ENCODE assay signal across 19 cellular contexts in the genomic region with DNA sequence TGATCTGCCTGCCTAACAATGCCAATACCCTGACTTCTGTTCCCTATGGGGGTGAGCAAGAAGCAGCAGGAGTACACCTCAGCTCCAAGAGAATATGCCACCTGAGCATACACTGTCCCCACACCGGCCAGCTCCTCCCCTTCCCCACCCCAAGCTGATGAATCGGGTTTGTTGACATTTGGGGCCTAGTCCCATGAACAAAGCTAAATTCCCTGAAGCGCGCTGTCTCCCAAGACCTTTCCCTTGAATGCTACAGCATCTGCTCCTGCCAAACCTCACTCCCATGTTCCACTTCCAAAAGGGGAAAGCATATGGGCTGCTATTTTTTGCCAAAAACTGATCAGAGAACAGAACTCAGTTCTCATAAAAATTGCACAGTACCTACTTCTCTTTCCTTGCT.
A peak's percentile ranks its signal among the peaks of the same experiment; 100 is the strongest.
DNase-seq lines count a peak whose midpoint lies in the region; ATAC-seq and TF ChIP-seq lines count a peak whose summit lies in the region.
"Had no signal": no experiment of that assay in that cellular context is flagged by ENCODE, and none has a peak within 500 bp of the region (broad histone marks: within the 10 kb centered on the region; RNA-seq: fewer than 3 reads in every experiment).

No MANE protein-coding gene starts in this region.

- no peaks in the 10 kb centered on the region; the same call in 1 of the 2 replicates for H3K27me3 Mint-ChIP-seq in H9 (ENCODE audit: low read depth)

- H4K5ac ChIP-seq in H9 (ENCODE audit: insufficient read length, low read depth, low read length), result no peak overlapping the region

- intact Hi-C loops in prostate gland (cut with DNase I), result no loop called here

- no peaks in the 10 kb centered on the region for H4K20me1 ChIP-seq in H9 (ENCODE audit: control insufficient read depth, insufficient read depth, insufficient read length)

- H2BK20ac ChIP-seq in H9 (ENCODE audit: low read depth, low read length, poor library complexity, severe bottlenecking), result no peak overlapping the region

- no peak overlapping the region for H2BK120ac ChIP-seq in H9 (ENCODE audit: low read depth, low read length, poor library complexity, severe bottlenecking)

- no peak overlapping the region for H4K91ac ChIP-seq in H9 (ENCODE audit: insufficient read length, low read depth, low read length)

- ATAC-seq in esophagus mucosa (peak; percentile 70), HG03521 (IDR thresholded peaks at IDR 0.05; ENCODE audit: unreplicated experiment) (no peak)
- ATAC-seq: left colon had no signal

- H3K79me2 ChIP-seq in H9 (ENCODE audit: insufficient read depth, low read length), result no peaks in the 10 kb centered on the region

- no peaks in the 10 kb centered on the region for H3K27me3 ChIP-seq in H9 (ENCODE audit: insufficient read depth, low read length)
- no peaks in the 10 kb centered on the region for H3K27me3 ChIP-seq in prostate gland (replicated peaks; ENCODE audit: insufficient read depth)

- H3K27ac ChIP-seq in H9 (ENCODE audit: insufficient read length, low read depth, low read length) (no peak overlapping the region), prostate gland (peak overlapping the region; percentile 32 to 34)
- H3K27ac ChIP-seq: thoracic aorta had no signal

- H3K4me3 ChIP-seq in prostate gland, result no peak overlapping the region
- H3K4me3 ChIP-seq: thoracic aorta had no signal

- TF ChIP-seq POLR2A in prostate gland (IDR thresholded peaks at IDR 0.05), result no peak

- H3K14ac ChIP-seq in H9 (ENCODE audit: insufficient read depth, low read length), result no peak overlapping the region

- no peak overlapping the region for H2BK15ac ChIP-seq in H9 (ENCODE audit: low read depth, low read length)

- no peak overlapping the region for H2BK12ac ChIP-seq in H9 (ENCODE audit: insufficient read length, low read depth, low read length)

- H3K9me3 ChIP-seq in H9 (ENCODE audit: control insufficient read depth, low read depth, low read length) (no peaks in the 10 kb centered on the region), prostate gland (no peaks in the 10 kb centered on the region)
- H3K9me3 ChIP-seq: thoracic aorta had no signal

- H3T11ph ChIP-seq in H9 (ENCODE audit: low read length), result no peak overlapping the region

- no peak overlapping the region for H3K4me2 ChIP-seq in H9 (ENCODE audit: insufficient read depth, insufficient read length, low read length)

- WGBS in H9 (ENCODE audit: extremely low coverage, insufficient read length, low lambda C conversion rate), result no CpG with 5 or more reads among the region's 4 CpGs
- WGBS in prostate gland, result 31% methylated on average over 4 of the region's 4 CpGs

- peak; percentile 41 for DNase-seq in H9
- DNase-seq in NCI-H69 (lab: John Stamatoyannopoulos, UW), result peak; percentile 71
- DNase-seq in prostate gland (ENCODE audit: low spot score), result peak; percentile 67
- DNase-seq in medulla oblongata (ENCODE audit: extremely low spot score), result no peak
- DNase-seq in SIG-M5 treated with dmso at 0.1 percent for 504 hours (lab: John Stamatoyannopoulos, UW; ENCODE audit: unreplicated experiment), result no peak
- DNase-seq: activated CD4-positive, alpha-beta T cell treated with anti-CD3 and anti-CD28 coated beads, Interleukin-2, amount 10 ng/mL, durations not matched to agents 7 days and 5 days; activated T-cell treated with anti-CD3 and anti-CD28 coated beads, Interleukin-2, amount 50 U/mL, for 1 hour; GF-D8; head of caudate nucleus; left colon; NCI-H1105; NK-92 treated with Interleukin-12 subunit alpha and Interleukin-12 subunit beta, amount 100 ng/mL, for 24 hours; retina; SHP77 had no signal

- H3K9ac ChIP-seq in H9 (ENCODE audit: extremely low read depth, insufficient read length, low read length), result no peak overlapping the region

- H3K36me3 ChIP-seq in prostate gland, result no peaks in the 10 kb centered on the region
- H3K36me3 ChIP-seq: thoracic aorta had no signal

- no peaks in the 10 kb centered on the region for H3K23me2 ChIP-seq in H9 (ENCODE audit: insufficient read length, low read depth, low read length, poor library complexity, severe bottlenecking)

- H3K18ac ChIP-seq in H9 (ENCODE audit: insufficient read length, low read depth, low read length), result no peak overlapping the region

- no peak overlapping the region for H3K4me3 Mint-ChIP-seq in H9
- H3K4me3 Mint-ChIP-seq: activated CD4-positive, alpha-beta T cell treated with anti-CD3 and anti-CD28 coated beads, Interleukin-2, amount 10 ng/mL, durations not matched to agents 7 days and 5 days; CD14-positive monocyte; IgD-negative memory B cell had no signal

- no peak overlapping the region for H2AFZ ChIP-seq in H9 (ENCODE audit: low read length)

- peaks cover 0 to 6% (median 2%) of the 10 kb centered on the region in 3 experiments; a peak in 1 of 7 replicates for H3K36me3 Mint-ChIP-seq in H9 (ENCODE audit: insufficient read depth in 1 of 3, low read depth in 3 of 3)
- H3K36me3 Mint-ChIP-seq: CD14-positive monocyte, IgD-negative memory B cell had no signal

- TF ChIP-seq CTCF in H9 (conservative IDR thresholded peaks at IDR 0.05) (no peak), prostate gland (IDR thresholded peaks at IDR 0.05) (no peak)

- H3K79me1 ChIP-seq in H9 (ENCODE audit: insufficient read depth, low read depth, low read length, poor library complexity, severe bottlenecking), result no peaks in the 10 kb centered on the region

- no peak overlapping the region for H3K56ac ChIP-seq in H9 (ENCODE audit: insufficient read length, low read depth, low read length)

- no peak overlapping the region for H4K8ac ChIP-seq in H9 (replicated peaks; ENCODE audit: insufficient read length, low read depth, low read length)

- H3K4me1 ChIP-seq in H9 (ENCODE audit: insufficient read depth, low read length), result peaks cover 10% of the 10 kb centered on the region
- H3K4me1 ChIP-seq in prostate gland (replicated peaks), result no peaks in the 10 kb centered on the region

- no peak overlapping the region for H3K23ac ChIP-seq in H9 (ENCODE audit: insufficient read length, low read depth, low read length)

- no peak overlapping the region for H2AK5ac ChIP-seq in H9 (ENCODE audit: insufficient read length, low read length)

- H3K27ac Mint-ChIP-seq in H9, result peak overlapping the region in 1 of 3 experiments; percentile 51; a peak in 3 of 7 replicates
- H3K27ac Mint-ChIP-seq: activated CD4-positive, alpha-beta T cell treated with anti-CD3 and anti-CD28 coated beads, Interleukin-2, amount 10 ng/mL, durations not matched to agents 7 days and 5 days; CD14-positive monocyte; IgD-negative memory B cell had no signal

- no peak overlapping the region for H3K4ac ChIP-seq in H9 (ENCODE audit: low read depth, low read length)

- peaks cover 13 to 24% of the 10 kb centered on the region in 2 experiments for H3K4me1 Mint-ChIP-seq in H9
- H3K4me1 Mint-ChIP-seq: activated CD4-positive, alpha-beta T cell treated with anti-CD3 and anti-CD28 coated beads, Interleukin-2, amount 10 ng/mL, durations not matched to agents 7 days and 5 days; CD14-positive monocyte; IgD-negative memory B cell had no signal

- no peaks in the 10 kb centered on the region; a peak in 2 of 5 replicates for H3K9me3 Mint-ChIP-seq in H9
- H3K9me3 Mint-ChIP-seq: activated CD4-positive, alpha-beta T cell treated with anti-CD3 and anti-CD28 coated beads, Interleukin-2, amount 10 ng/mL, durations not matched to agents 7 days and 5 days; IgD-negative memory B cell had no signal

- H2BK5ac ChIP-seq in H9 (ENCODE audit: insufficient read length, low read length), result no peak overlapping the region

Comparison
In these comparisons a context has a peak if more than half of its experiments do, and no peak if none do; other contexts are left out.
1. DNase-seq: peak in H9 (single experiment), NCI-H69 (single experiment) and prostate gland (single experiment); none in medulla oblongata (single experiment) and SIG-M5 treated with dmso at 0.1 percent for 504 hours (single experiment).